12 cellular contexts compared by ENCODE assay signal in genomic region chr1:245788269-245788668, GRCh38.
DNase-seq lines count a peak whose midpoint lies in the region; ATAC-seq and TF ChIP-seq lines count a peak whose summit lies in the region.
"Had no signal": no experiment of that assay in that cellular context is flagged by ENCODE, and none has a peak within 500 bp of the region (broad histone marks: within the 10 kb centered on the region; RNA-seq: fewer than 3 reads in every experiment).

No MANE protein-coding gene starts in this region.

- peak overlapping the region; percentile 38 for H3K4me3 ChIP-seq in GM23248
- no peak overlapping the region for H3K4me3 ChIP-seq in fibroblast of mammary gland (ENCODE audit: control insufficient read depth, low read depth, low read length)
- H3K4me3 ChIP-seq in smooth muscle cell: no peak overlapping the region
- H3K4me3 ChIP-seq: HAP-1, upper lobe of left lung had no signal

- peak overlapping the region; percentile 59 for H3K9ac ChIP-seq in GM23248
- peak overlapping the region; percentile 62 for H3K9ac ChIP-seq in smooth muscle cell (ENCODE audit: low read depth)

- H2AFZ ChIP-seq in GM23248 (peak overlapping the region; percentile 55), smooth muscle cell (ENCODE audit: low read depth) (no peak overlapping the region)

- H3K27me3 ChIP-seq in GM23248 (replicated peaks; ENCODE audit: insufficient read depth): no peaks in the 10 kb centered on the region
- no peaks in the 10 kb centered on the region for H3K27me3 ChIP-seq in smooth muscle cell (ENCODE audit: low read depth)
- H3K27me3 ChIP-seq: upper lobe of left lung had no signal

- ATAC-seq in HG03175 (IDR thresholded peaks at IDR 0.05; ENCODE audit: unreplicated experiment): no peak

- H3K4me2 ChIP-seq in GM23248 (ENCODE audit: unreplicated experiment): peak overlapping the region; percentile 77
- H3K4me2 ChIP-seq in smooth muscle cell: peak overlapping the region; percentile 62

- H3K36me3 ChIP-seq in GM23248 (ENCODE audit: low read depth): no peaks in the 10 kb centered on the region
- no peaks in the 10 kb centered on the region for H3K36me3 ChIP-seq in smooth muscle cell (ENCODE audit: low read depth)
- H3K36me3 ChIP-seq: HAP-1, upper lobe of left lung had no signal

- H3K4me1 ChIP-seq in GM23248 (ENCODE audit: insufficient read depth) (peaks cover 30% of the 10 kb centered on the region), smooth muscle cell (ENCODE audit: low read depth) (no peaks in the 10 kb centered on the region)
- H3K4me1 ChIP-seq: HAP-1, upper lobe of left lung had no signal

- no peaks in the 10 kb centered on the region for H3K9me2 ChIP-seq in GM23248 (ENCODE audit: insufficient read depth)

- in situ Hi-C loops in GM23248 (cut with MboI) (no loop called here), SK-MEL-5 (cut with HindIII; ENCODE audit: low pct_unique_long_range_greater_than_20kb, low sequenced_read_pairs) (no loop called here)

- peaks cover 43% of the 10 kb centered on the region for H3F3A ChIP-seq in GM23248 (ENCODE audit: insufficient read depth)
- peaks cover 17% of the 10 kb centered on the region for H3F3A ChIP-seq in smooth muscle cell (ENCODE audit: low read depth)

- H3K79me2 ChIP-seq in GM23248 (ENCODE audit: insufficient read depth): no peaks in the 10 kb centered on the region
- H3K79me2 ChIP-seq in smooth muscle cell (ENCODE audit: low read depth): peaks cover 4% of the 10 kb centered on the region

- no peaks in the 10 kb centered on the region for H4K20me1 ChIP-seq in GM23248 (ENCODE audit: insufficient read depth)
- H4K20me1 ChIP-seq in smooth muscle cell (ENCODE audit: low read depth): no peaks in the 10 kb centered on the region

- H3K27ac ChIP-seq in GM23248 (peak overlapping the region; percentile 79), smooth muscle cell (ENCODE audit: low read depth) (peak overlapping the region; percentile 80)
- H3K27ac ChIP-seq: upper lobe of left lung had no signal

- H3K9me3 ChIP-seq in GM23248 (ENCODE audit: low read depth) (no peaks in the 10 kb centered on the region), smooth muscle cell (replicated peaks; ENCODE audit: low read depth) (no peaks in the 10 kb centered on the region)
- H3K9me3 ChIP-seq: HAP-1, upper lobe of left lung had no signal

- peak; percentile 98 for DNase-seq in GM23248
- peak; percentile 52 for DNase-seq in SK-MEL-5 (ENCODE audit: low read depth, low spot score)
- peak; percentile 97 for DNase-seq in fibroblast of mammary gland (ENCODE audit: low read depth)
- DNase-seq in smooth muscle cell (lab: John Stamatoyannopoulos, UW; ENCODE audit: unreplicated experiment): no peak
- no peak for DNase-seq in C1 segment of cervical spinal cord (lab: John Stamatoyannopoulos, UW)
- DNase-seq in Kasumi-1 (lab: John Stamatoyannopoulos, UW): no peak
- DNase-seq: activated CD4-positive, alpha-beta T cell treated with anti-CD3 and anti-CD28 coated beads for 1 hour; cerebellar nuclear complex; NCI-H524 treated with DMSO at 0.1 percent for 48 hours; upper lobe of left lung had no signal

- 6 to 8% methylated on average over 3 of the region's 3 CpGs for WGBS in GM23248 (ENCODE audit: low coverage in 1 of 2, low lambda C conversion rate in 2 of 2, missing lambda C conversion rate in 2 of 2), 2 experiments
- 17% methylated on average over 3 of the region's 3 CpGs for WGBS in smooth muscle cell (ENCODE audit: low lambda C conversion rate)

- TF ChIP-seq CTCF in fibroblast of mammary gland (conservative IDR thresholded peaks at IDR 0.05; ENCODE audit: control insufficient read depth, insufficient read depth, low read depth, low read length): no peak
- TF ChIP-seq CTCF in smooth muscle cell (IDR thresholded peaks at IDR 0.05; ENCODE audit: borderline replicate concordance, insufficient read depth, poor library complexity, severe bottlenecking): no peak

Comparison
In these comparisons a context has a peak if more than half of its experiments do, and no peak if none do; other contexts are left out.
1. DNase-seq: peak in GM23248 (single experiment), SK-MEL-5 (single experiment) and fibroblast of mammary gland (single experiment); none in smooth muscle cell (single experiment), C1 segment of cervical spinal cord (0 of 14) and Kasumi-1 (0 of 2).